In genomic region chr6:118869350-118869749, GRCh38 we compare ENCODE assay signal across 21 cellular contexts. TPM values are rescaled to one million over a fixed set of nuclear protein-coding genes. Genes with fewer than 3 reads are reported as not detected.
DNase-seq lines count a peak whose midpoint lies in the region; ATAC-seq and TF ChIP-seq lines count a peak whose summit lies in the region.
"Had no signal": no experiment of that assay in that cellular context is flagged by ENCODE, and none has a peak within 500 bp of the region (broad histone marks: within the 10 kb centered on the region; RNA-seq: fewer than 3 reads in every experiment).

No MANE protein-coding gene starts in this region.

- no peak overlapping the region for H3K4me3 Mint-ChIP-seq in stimulated activated naive CD8-positive, alpha-beta T cell treated with anti-CD3 and anti-CD28 coated beads, Interleukin-15, Interleukin-2, amounts not matched to agents 100 ng/mL and 50 ng/mL, for 24 hours
- peak overlapping the region in 1 of 2 donors; percentile 49 for H3K4me3 Mint-ChIP-seq in stimulated activated naive CD8-positive, alpha-beta T cell treated with anti-CD3 and anti-CD28 coated beads, Interleukin-15, amount 100 ng/mL, for 72 hours
- no peak overlapping the region for H3K4me3 Mint-ChIP-seq in activated T-helper 1 cell treated with anti-CD3 and anti-CD28 coated beads, Interleukin-12 subunit alpha, Interleukin-12 subunit beta, Interleukin-2, Interleukin-4 antibody, amounts not matched to agents 30 ng/mL and 10 ng/mL and 1 ng/mL, durations not matched to agents 14 hours and 24 hours and 36 hours
- H3K4me3 Mint-ChIP-seq in Caco-2 (ENCODE audit: unreplicated experiment) = no peak overlapping the region
- H3K4me3 Mint-ChIP-seq: activated CD4-positive, alpha-beta T cell treated with anti-CD3 and anti-CD28 coated beads for 36 hours; brain; CD4-positive, alpha-beta T cell; mesothelial cell of epicardium; stimulated activated naive B cell treated with anti-CD40 and anti-IgM and Interleukin-4, amounts not matched to agents 10 μg/mL and 1 μg/mL and 100 μg/mL, for 72 hours had no signal

- DNase-seq in stimulated activated naive CD8-positive, alpha-beta T cell treated with anti-CD3 and anti-CD28 coated beads, Interleukin-15, amount 100 ng/mL, for 72 hours = no peak
- no peak for DNase-seq in activated T-helper 1 cell treated with anti-CD3 and anti-CD28 coated beads, Interleukin-12 subunit alpha, Interleukin-12 subunit beta, Interleukin-2, Interleukin-4 antibody, amounts not matched to agents 30 ng/mL and 10 ng/mL and 1 ng/mL, durations not matched to agents 14 hours and 24 hours and 36 hours (ENCODE audit: low spot score)
- DNase-seq in fibroblast of pulmonary artery (ENCODE audit: low read depth) = peak; percentile 61
- DNase-seq in GM13976 (ENCODE audit: low spot score) = no peak
- no peak for DNase-seq in Caco-2
- no peak for DNase-seq in testis
- DNase-seq in NCI-H748 treated with DMSO at 0.1 percent for 48 hours (lab: John Stamatoyannopoulos, UW) = no peak
- DNase-seq: activated CD4-positive, alpha-beta T cell treated with anti-CD3 and anti-CD28 coated beads for 36 hours; CD4-positive, alpha-beta T cell; DMS79 treated with DMSO at 0.1 percent for 48 hours; kidney; NCI-H2107; NCI-H526 treated with DMSO at 0.1 percent for 48 hours; SK-N-SH; stimulated activated naive B cell treated with anti-CD40 and anti-IgM and Interleukin-4, amounts not matched to agents 10 μg/mL and 1 μg/mL and 100 μg/mL, for 72 hours had no signal

- ATAC-seq in stimulated activated naive CD8-positive, alpha-beta T cell treated with anti-CD3 and anti-CD28 coated beads, Interleukin-15, amount 100 ng/mL, for 72 hours = no peak
- ATAC-seq: A549; esophagus mucosa; stimulated activated naive B cell treated with anti-CD40 and anti-IgM and Interleukin-4, amounts not matched to agents 10 μg/mL and 1 μg/mL and 100 μg/mL, for 72 hours had no signal

- H3K36me3 ChIP-seq in Caco-2 (ENCODE audit: control insufficient read depth, insufficient read depth, low read length) = no peaks in the 10 kb centered on the region
- no peaks in the 10 kb centered on the region for H3K36me3 ChIP-seq in testis (ENCODE audit: low read depth, missing control alignments)

- H3K36me3 Mint-ChIP-seq in stimulated activated naive CD8-positive, alpha-beta T cell treated with anti-CD3 and anti-CD28 coated beads, Interleukin-15, Interleukin-2, amounts not matched to agents 100 ng/mL and 50 ng/mL, for 24 hours (ENCODE audit: low read depth) = peaks cover 41% of the 10 kb centered on the region
- H3K36me3 Mint-ChIP-seq in activated T-helper 1 cell treated with anti-CD3 and anti-CD28 coated beads, Interleukin-12 subunit alpha, Interleukin-12 subunit beta, Interleukin-2, Interleukin-4 antibody, amounts not matched to agents 30 ng/mL and 10 ng/mL and 1 ng/mL, durations not matched to agents 14 hours and 24 hours and 36 hours (ENCODE audit: low read depth) = peaks cover 14% of the 10 kb centered on the region
- no peaks in the 10 kb centered on the region for H3K36me3 Mint-ChIP-seq in Caco-2 (ENCODE audit: insufficient read depth, unreplicated experiment)

- H3K4me1 ChIP-seq in Caco-2 = no peaks in the 10 kb centered on the region
- no peaks in the 10 kb centered on the region for H3K4me1 ChIP-seq in testis
- H3K4me1 ChIP-seq: A549 had no signal

- peaks cover 13% of the 10 kb centered on the region for H3K9me3 Mint-ChIP-seq in stimulated activated naive CD8-positive, alpha-beta T cell treated with anti-CD3 and anti-CD28 coated beads, Interleukin-15, Interleukin-2, amounts not matched to agents 100 ng/mL and 50 ng/mL, for 24 hours
- peaks cover 13 to 26% of the 10 kb centered on the region in 2 donors for H3K9me3 Mint-ChIP-seq in stimulated activated naive CD8-positive, alpha-beta T cell treated with anti-CD3 and anti-CD28 coated beads, Interleukin-15, amount 100 ng/mL, for 72 hours
- H3K9me3 Mint-ChIP-seq in activated T-helper 1 cell treated with anti-CD3 and anti-CD28 coated beads, Interleukin-12 subunit alpha, Interleukin-12 subunit beta, Interleukin-2, Interleukin-4 antibody, amounts not matched to agents 30 ng/mL and 10 ng/mL and 1 ng/mL, durations not matched to agents 14 hours and 24 hours and 36 hours = peaks cover 25% of the 10 kb centered on the region
- H3K9me3 Mint-ChIP-seq in Caco-2 (ENCODE audit: unreplicated experiment) = peaks cover 24% of the 10 kb centered on the region

- POLR2A ChIA-PET in Caco-2 (lab: Charles Lee) = no interaction called here

- no peaks in the 10 kb centered on the region for H3K27me3 Mint-ChIP-seq in stimulated activated naive CD8-positive, alpha-beta T cell treated with anti-CD3 and anti-CD28 coated beads, Interleukin-15, Interleukin-2, amounts not matched to agents 100 ng/mL and 50 ng/mL, for 24 hours
- H3K27me3 Mint-ChIP-seq in stimulated activated naive CD8-positive, alpha-beta T cell treated with anti-CD3 and anti-CD28 coated beads, Interleukin-15, amount 100 ng/mL, for 72 hours = no peaks in the 10 kb centered on the region
- no peaks in the 10 kb centered on the region for H3K27me3 Mint-ChIP-seq in activated T-helper 1 cell treated with anti-CD3 and anti-CD28 coated beads, Interleukin-12 subunit alpha, Interleukin-12 subunit beta, Interleukin-2, Interleukin-4 antibody, amounts not matched to agents 30 ng/mL and 10 ng/mL and 1 ng/mL, durations not matched to agents 14 hours and 24 hours and 36 hours (ENCODE audit: insufficient read depth)
- no peaks in the 10 kb centered on the region for H3K27me3 Mint-ChIP-seq in Caco-2 (ENCODE audit: insufficient read depth, unreplicated experiment)
- H3K27me3 Mint-ChIP-seq: activated CD4-positive, alpha-beta T cell treated with anti-CD3 and anti-CD28 coated beads for 36 hours; brain; CD4-positive, alpha-beta T cell; IgD-negative memory B cell; stimulated activated naive B cell treated with anti-CD40 and anti-IgM and Interleukin-4, amounts not matched to agents 10 μg/mL and 1 μg/mL and 100 μg/mL, for 72 hours had no signal

- TF ChIP-seq CTCF in fibroblast of pulmonary artery (IDR thresholded peaks at IDR 0.05; ENCODE audit: low read length, missing control alignments) = no peak
- TF ChIP-seq CTCF in GM13976 (IDR thresholded peaks at IDR 0.05; ENCODE audit: borderline replicate concordance, control extremely low read depth, extremely low read depth, insufficient read depth, missing control alignments) = no peak
- TF ChIP-seq CTCF in Caco-2 (IDR thresholded peaks at IDR 0.05; ENCODE audit: insufficient read depth in 1 of 2, low read depth in 1 of 2, low read length in 1 of 2, severe bottlenecking in 1 of 2, unreplicated experiment in 1 of 2) = no peak
- TF ChIP-seq CTCF in testis (IDR thresholded peaks at IDR 0.05) = no peak

- TF ChIP-seq POLR2A in testis (IDR thresholded peaks at IDR 0.05) = no peak

- peak overlapping the region; percentile 76 for H3K27ac Mint-ChIP-seq in stimulated activated naive CD8-positive, alpha-beta T cell treated with anti-CD3 and anti-CD28 coated beads, Interleukin-15, Interleukin-2, amounts not matched to agents 100 ng/mL and 50 ng/mL, for 24 hours
- H3K27ac Mint-ChIP-seq in stimulated activated naive CD8-positive, alpha-beta T cell treated with anti-CD3 and anti-CD28 coated beads, Interleukin-15, amount 100 ng/mL, for 72 hours = no peak overlapping the region
- peak overlapping the region; percentile 65 for H3K27ac Mint-ChIP-seq in activated T-helper 1 cell treated with anti-CD3 and anti-CD28 coated beads, Interleukin-12 subunit alpha, Interleukin-12 subunit beta, Interleukin-2, Interleukin-4 antibody, amounts not matched to agents 30 ng/mL and 10 ng/mL and 1 ng/mL, durations not matched to agents 14 hours and 24 hours and 36 hours
- no peak overlapping the region for H3K27ac Mint-ChIP-seq in Caco-2 (ENCODE audit: unreplicated experiment)
- H3K27ac Mint-ChIP-seq: activated CD4-positive, alpha-beta T cell treated with anti-CD3 and anti-CD28 coated beads for 36 hours; brain; CD4-positive, alpha-beta T cell; IgD-negative memory B cell; mesothelial cell of epicardium; stimulated activated naive B cell treated with anti-CD40 and anti-IgM and Interleukin-4, amounts not matched to agents 10 μg/mL and 1 μg/mL and 100 μg/mL, for 72 hours had no signal

- intact Hi-C loops in activated T-helper 1 cell treated with anti-CD3 and anti-CD28 coated beads, Interleukin-12 subunit alpha, Interleukin-12 subunit beta, Interleukin-2, Interleukin-4 antibody, amounts not matched to agents 30 ng/mL and 10 ng/mL and 1 ng/mL, durations not matched to agents 14 hours and 24 hours and 36 hours (cut with micrococcal nuclease) = no loop called here
- intact Hi-C loops in Caco-2 (cut with micrococcal nuclease; ENCODE audit: unreplicated experiment) = no loop called here
- intact Hi-C loops in testis (cut with DNase I; ENCODE audit: low total_unique reads) = no loop called here

- no peak overlapping the region for H3K27ac ChIP-seq in testis
- H3K27ac ChIP-seq: A549 had no signal

- in situ Hi-C loops in GM13976 (cut with MboI; ENCODE audit: low sequenced_read_pairs, unreplicated experiment) = no loop called here

- WGBS in testis, 2 donors = 83 to 94% methylated on average over 2 of the region's 2 CpGs

- no TSS peak for BruUV-seq in Caco-2 (replicated peaks; lab: Mats Ljungman, UMichigan)

- no peak overlapping the region for H3K4me3 ChIP-seq in fibroblast of pulmonary artery (replicated peaks; ENCODE audit: low read depth, low read length)
- no peak overlapping the region for H3K4me3 ChIP-seq in Caco-2 (ENCODE audit: low read depth, low read length)
- no peak overlapping the region for H3K4me3 ChIP-seq in testis
- H3K4me3 ChIP-seq: A549 had no signal

- CTCF ChIA-PET in Caco-2 (lab: Charles Lee) = no interaction called here

- H3K9me3 ChIP-seq in Caco-2 (no peaks in the 10 kb centered on the region), testis (no peaks in the 10 kb centered on the region)
- H3K9me3 ChIP-seq: A549, SK-N-SH had no signal

- no peaks in the 10 kb centered on the region for H3K27me3 ChIP-seq in Caco-2 (replicated peaks; ENCODE audit: control insufficient read depth, insufficient read depth, low read length)
- H3K27me3 ChIP-seq in testis = no peaks in the 10 kb centered on the region

- H3K4me1 Mint-ChIP-seq in stimulated activated naive CD8-positive, alpha-beta T cell treated with anti-CD3 and anti-CD28 coated beads, Interleukin-15, Interleukin-2, amounts not matched to agents 100 ng/mL and 50 ng/mL, for 24 hours (ENCODE audit: low read depth) = peaks cover 66% of the 10 kb centered on the region
- H3K4me1 Mint-ChIP-seq in stimulated activated naive CD8-positive, alpha-beta T cell treated with anti-CD3 and anti-CD28 coated beads, Interleukin-15, amount 100 ng/mL, for 72 hours = peaks cover 71% of the 10 kb centered on the region
- peaks cover 31% of the 10 kb centered on the region for H3K4me1 Mint-ChIP-seq in activated T-helper 1 cell treated with anti-CD3 and anti-CD28 coated beads, Interleukin-12 subunit alpha, Interleukin-12 subunit beta, Interleukin-2, Interleukin-4 antibody, amounts not matched to agents 30 ng/mL and 10 ng/mL and 1 ng/mL, durations not matched to agents 14 hours and 24 hours and 36 hours (ENCODE audit: low read depth)
- H3K4me1 Mint-ChIP-seq in Caco-2 (ENCODE audit: low read depth, unreplicated experiment) = no peaks in the 10 kb centered on the region
- H3K4me1 Mint-ChIP-seq: brain, mesothelial cell of epicardium had no signal

RNA-seq across cellular contexts. Expression of gene ASF1A, which starts 24.6 kb away (rescaled TPM):
- 36.0 and 42.9 TPM in 2 replicates for total RNA-seq in activated T-helper 1 cell treated with anti-CD3 and anti-CD28 coated beads, Interleukin-12 subunit alpha, Interleukin-12 subunit beta, Interleukin-2, Interleukin-4 antibody, amounts not matched to agents 30 ng/mL and 10 ng/mL and 1 ng/mL, durations not matched to agents 14 hours and 24 hours and 36 hours
- total RNA-seq in Caco-2 (2022) (21.9 and 22.5 TPM in 2 replicates), testis (10 to 100 TPM; 11.1 to 16.6 TPM)
- polyA plus RNA-seq in testis (ENCODE audit: insufficient read depth, low read depth, low replicate concordance) = 13.0 TPM

Comparison
In these comparisons a context has a peak if more than half of its experiments do, and no peak if none do; other contexts are left out.
1. H3K27ac Mint-ChIP-seq: peak in stimulated activated naive CD8-positive, alpha-beta T cell treated with anti-CD3 and anti-CD28 coated beads, Interleukin-15, Interleukin-2, amounts not matched to agents 100 ng/mL and 50 ng/mL, for 24 hours (single experiment) and activated T-helper 1 cell treated with anti-CD3 and anti-CD28 coated beads, Interleukin-12 subunit alpha, Interleukin-12 subunit beta, Interleukin-2, Interleukin-4 antibody, amounts not matched to agents 30 ng/mL and 10 ng/mL and 1 ng/mL, durations not matched to agents 14 hours and 24 hours and 36 hours (single experiment); none in stimulated activated naive CD8-positive, alpha-beta T cell treated with anti-CD3 and anti-CD28 coated beads, Interleukin-15, amount 100 ng/mL, for 72 hours (0 of 2) and Caco-2 (single experiment).